8 cellular contexts compared by ENCODE assay signal in genomic region chr11:128342511-128343133, GRCh38.
A peak's percentile ranks its signal among the peaks of the same experiment; 100 is the strongest.
DNase-seq lines count a peak whose midpoint lies in the region; ATAC-seq and FAIRE-seq lines count a peak whose summit lies in the region.
"Had no signal": no experiment of that assay in that cellular context is flagged by ENCODE, and none has a peak within 500 bp of the region (broad histone marks: within the 10 kb centered on the region; RNA-seq: fewer than 3 reads in every experiment).

No MANE protein-coding gene starts in this region.

- intact Hi-C loops in activated T-helper 1 cell treated with anti-CD3 and anti-CD28 coated beads, Interleukin-12 subunit alpha, Interleukin-12 subunit beta, Interleukin-2, Interleukin-4 antibody, amounts not matched to agents 30 ng/mL and 10 ng/mL and 1 ng/mL, durations not matched to agents 14 hours and 24 hours and 36 hours (cut with micrococcal nuclease): loop anchor here (1.0 to 5.0 kb wide), 6 partner anchors 36 to 415 kb away; no protein-coding TSS in a partner anchor

- H3K27ac Mint-ChIP-seq in activated T-helper 1 cell treated with anti-CD3 and anti-CD28 coated beads, Interleukin-12 subunit alpha, Interleukin-12 subunit beta, Interleukin-2, Interleukin-4 antibody, amounts not matched to agents 30 ng/mL and 10 ng/mL and 1 ng/mL, durations not matched to agents 14 hours and 24 hours and 36 hours: peak overlapping the region; percentile 85
- H3K27ac Mint-ChIP-seq in stimulated activated naive B cell treated with anti-CD40 and anti-IgM and Interleukin-4, amounts not matched to agents 10 μg/mL and 1 μg/mL and 100 μg/mL, for 72 hours: peak overlapping the region; percentile 91

- ATAC-seq in GM18868 (IDR thresholded peaks at IDR 0.05; ENCODE audit: unreplicated experiment): peak; percentile 96
- peak; percentile 70 for ATAC-seq in HG03025 (IDR thresholded peaks at IDR 0.05; ENCODE audit: low FRiP score, unreplicated experiment)
- peak; percentile 94 to 96 for ATAC-seq in stimulated activated naive B cell treated with anti-CD40 and anti-IgM and Interleukin-4, amounts not matched to agents 10 μg/mL and 1 μg/mL and 100 μg/mL, for 72 hours (replicated peaks)

- DNase-seq in NCI-H510A treated with DMSO at 0.1 percent for 48 hours (lab: John Stamatoyannopoulos, UW) (peak; percentile 99), cortex of kidney (lab: John Stamatoyannopoulos, UW) (no peak)
- DNase-seq in activated T-helper 1 cell treated with anti-CD3 and anti-CD28 coated beads, Interleukin-12 subunit alpha, Interleukin-12 subunit beta, Interleukin-2, Interleukin-4 antibody, amounts not matched to agents 30 ng/mL and 10 ng/mL and 1 ng/mL, durations not matched to agents 14 hours and 24 hours and 36 hours (ENCODE audit: low spot score): peak; percentile 70
- DNase-seq in stimulated activated naive B cell treated with anti-CD40 and anti-IgM and Interleukin-4, amounts not matched to agents 10 μg/mL and 1 μg/mL and 100 μg/mL, for 72 hours: peak; percentile 80

- no peaks in the 10 kb centered on the region for H3K27me3 Mint-ChIP-seq in activated T-helper 1 cell treated with anti-CD3 and anti-CD28 coated beads, Interleukin-12 subunit alpha, Interleukin-12 subunit beta, Interleukin-2, Interleukin-4 antibody, amounts not matched to agents 30 ng/mL and 10 ng/mL and 1 ng/mL, durations not matched to agents 14 hours and 24 hours and 36 hours (ENCODE audit: insufficient read depth)
- H3K27me3 Mint-ChIP-seq in stimulated activated naive B cell treated with anti-CD40 and anti-IgM and Interleukin-4, amounts not matched to agents 10 μg/mL and 1 μg/mL and 100 μg/mL, for 72 hours: no peaks in the 10 kb centered on the region

- H3K36me3 Mint-ChIP-seq in activated T-helper 1 cell treated with anti-CD3 and anti-CD28 coated beads, Interleukin-12 subunit alpha, Interleukin-12 subunit beta, Interleukin-2, Interleukin-4 antibody, amounts not matched to agents 30 ng/mL and 10 ng/mL and 1 ng/mL, durations not matched to agents 14 hours and 24 hours and 36 hours (ENCODE audit: low read depth): peaks cover 10% of the 10 kb centered on the region
- H3K36me3 Mint-ChIP-seq in stimulated activated naive B cell treated with anti-CD40 and anti-IgM and Interleukin-4, amounts not matched to agents 10 μg/mL and 1 μg/mL and 100 μg/mL, for 72 hours: no peaks in the 10 kb centered on the region

- peaks cover 4% of the 10 kb centered on the region for H3K9me3 Mint-ChIP-seq in activated T-helper 1 cell treated with anti-CD3 and anti-CD28 coated beads, Interleukin-12 subunit alpha, Interleukin-12 subunit beta, Interleukin-2, Interleukin-4 antibody, amounts not matched to agents 30 ng/mL and 10 ng/mL and 1 ng/mL, durations not matched to agents 14 hours and 24 hours and 36 hours
- no peaks in the 10 kb centered on the region for H3K9me3 Mint-ChIP-seq in stimulated activated naive B cell treated with anti-CD40 and anti-IgM and Interleukin-4, amounts not matched to agents 10 μg/mL and 1 μg/mL and 100 μg/mL, for 72 hours

- FAIRE-seq in islet of Langerhans (lab: Jason Lieb, UNC): peak; percentile 94
- FAIRE-seq: colon had no signal

- peaks cover 92% of the 10 kb centered on the region for H3K4me1 Mint-ChIP-seq in activated T-helper 1 cell treated with anti-CD3 and anti-CD28 coated beads, Interleukin-12 subunit alpha, Interleukin-12 subunit beta, Interleukin-2, Interleukin-4 antibody, amounts not matched to agents 30 ng/mL and 10 ng/mL and 1 ng/mL, durations not matched to agents 14 hours and 24 hours and 36 hours (ENCODE audit: low read depth)
- H3K4me1 Mint-ChIP-seq in stimulated activated naive B cell treated with anti-CD40 and anti-IgM and Interleukin-4, amounts not matched to agents 10 μg/mL and 1 μg/mL and 100 μg/mL, for 72 hours: peaks cover 24 to 27% of the 10 kb centered on the region in 2 donors

- peak overlapping the region; percentile 76 for H3K4me3 Mint-ChIP-seq in activated T-helper 1 cell treated with anti-CD3 and anti-CD28 coated beads, Interleukin-12 subunit alpha, Interleukin-12 subunit beta, Interleukin-2, Interleukin-4 antibody, amounts not matched to agents 30 ng/mL and 10 ng/mL and 1 ng/mL, durations not matched to agents 14 hours and 24 hours and 36 hours
- H3K4me3 Mint-ChIP-seq in stimulated activated naive B cell treated with anti-CD40 and anti-IgM and Interleukin-4, amounts not matched to agents 10 μg/mL and 1 μg/mL and 100 μg/mL, for 72 hours: peak overlapping the region in 1 of 2 donors; percentile 11
